1 cellular context compared by ENCODE assay signal in the genomic region with DNA sequence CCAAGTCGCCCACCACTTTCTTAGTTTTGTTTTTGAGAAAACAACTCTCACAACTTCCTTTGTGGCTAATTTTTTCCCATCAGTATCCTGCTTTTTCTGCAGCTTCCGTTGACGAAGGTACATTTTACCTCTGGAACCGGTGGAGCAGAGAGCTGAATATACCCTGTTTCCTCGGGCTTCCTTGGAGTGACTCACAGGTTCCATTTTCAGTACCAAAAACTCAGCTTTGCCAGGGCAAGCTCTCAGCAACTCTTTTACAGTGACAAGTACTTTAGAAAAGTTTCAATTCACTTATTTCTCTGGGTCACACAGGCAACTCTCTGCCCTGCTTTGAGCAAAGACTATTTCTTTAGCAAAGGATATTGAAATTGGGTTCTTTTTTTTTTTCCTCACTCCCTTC.
TF ChIP-seq lines count a peak whose summit lies in the region.

No MANE protein-coding gene starts in this region.

TF ChIP-seq in SK-N-SH, 30 proteins besides CTCF, POLR2A, EP300 and RAD21 (continued from another document):
- TF ChIP-seq, protein P1, sequence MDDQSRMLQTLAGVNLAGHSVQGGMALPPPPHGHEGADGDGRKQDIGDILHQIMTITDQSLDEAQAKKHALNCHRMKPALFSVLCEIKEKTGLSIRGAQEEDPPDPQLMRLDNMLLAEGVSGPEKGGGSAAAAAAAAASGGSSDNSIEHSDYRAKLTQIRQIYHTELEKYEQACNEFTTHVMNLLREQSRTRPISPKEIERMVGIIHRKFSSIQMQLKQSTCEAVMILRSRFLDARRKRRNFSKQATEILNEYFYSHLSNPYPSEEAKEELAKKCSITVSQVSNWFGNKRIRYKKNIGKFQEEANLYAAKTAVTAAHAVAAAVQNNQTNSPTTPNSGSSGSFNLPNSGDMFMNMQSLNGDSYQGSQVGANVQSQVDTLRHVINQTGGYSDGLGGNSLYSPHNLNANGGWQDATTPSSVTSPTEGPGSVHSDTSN (IDR thresholded peaks at IDR 0.05), result no peak
- TF ChIP-seq FOXM1 (IDR thresholded peaks at IDR 0.05; ENCODE audit: low read depth), result no peak
- TF ChIP-seq CHD2 (IDR thresholded peaks at IDR 0.05; ENCODE audit: low read length, partially characterized antibody), result no peak
